In genomic region chr12:93323625-93324165, GRCh38 we compare ENCODE assay signal across 14 cellular contexts. TPM values are rescaled to one million over a fixed set of nuclear protein-coding genes. Genes with fewer than 3 reads are reported as not detected.
DNase-seq lines count a peak whose midpoint lies in the region; ATAC-seq and TF ChIP-seq lines count a peak whose summit lies in the region.
"Had no signal": no experiment of that assay in that cellular context is flagged by ENCODE, and none has a peak within 500 bp of the region (broad histone marks: within the 10 kb centered on the region; RNA-seq: fewer than 3 reads in every experiment).

No MANE protein-coding gene starts in this region.

- no peak for TF ChIP-seq POLR2A in heart left ventricle (IDR thresholded peaks at IDR 0.05)

- intact Hi-C loops in heart left ventricle (cut with DNase I) (no loop called here), left ventricle myocardium inferior (cut with micrococcal nuclease) (no loop called here)

- no peaks in the 10 kb centered on the region for H3K36me3 ChIP-seq in heart left ventricle
- H3K36me3 ChIP-seq in left ventricle myocardium inferior: no peaks in the 10 kb centered on the region

- TF ChIP-seq CTCF in heart left ventricle (IDR thresholded peaks at IDR 0.05): no peak
- no peak for TF ChIP-seq CTCF in left ventricle myocardium inferior (IDR thresholded peaks at IDR 0.05; ENCODE audit: borderline replicate concordance)

- 51 to 65% (median 57%) methylated on average over 3 of the region's 3 CpGs for WGBS in heart left ventricle, 4 donors

- no peaks in the 10 kb centered on the region for H3K9me3 ChIP-seq in heart left ventricle
- H3K9me3 ChIP-seq in left ventricle myocardium inferior (replicated peaks): no peaks in the 10 kb centered on the region
- H3K9me3 ChIP-seq: testis had no signal

- no peak overlapping the region for H3K4me3 ChIP-seq in heart left ventricle
- H3K4me3 ChIP-seq in left ventricle myocardium inferior: no peak overlapping the region
- H3K4me3 ChIP-seq in skeletal muscle cell (ENCODE audit: low read depth, low read length): no peak overlapping the region
- H3K4me3 ChIP-seq: testis had no signal

- H3K27me3 ChIP-seq in heart left ventricle (no peaks in the 10 kb centered on the region), left ventricle myocardium inferior (ENCODE audit: low read depth) (no peaks in the 10 kb centered on the region)
- H3K27me3 ChIP-seq: testis had no signal

- peaks cover 0 to 8% (median 0%) of the 10 kb centered on the region in 12 donors for H3K4me1 ChIP-seq in heart left ventricle
- peaks cover 13% of the 10 kb centered on the region for H3K4me1 ChIP-seq in left ventricle myocardium inferior
- H3K4me1 ChIP-seq: testis had no signal

- no peak for DNase-seq in heart left ventricle
- DNase-seq in left ventricle myocardium inferior: no peak
- peak; percentile 67 for DNase-seq in M059J (ENCODE audit: low read depth)
- DNase-seq in dermis blood vessel endothelial cell: peak; percentile 19
- DNase-seq in skeletal muscle cell (ENCODE audit: low read depth): peak; percentile 24
- no peak for DNase-seq in medulla oblongata (ENCODE audit: extremely low spot score)
- no peak for DNase-seq in NCI-H2107 (lab: John Stamatoyannopoulos, UW)
- no peak for DNase-seq in NCI-H1436 (lab: John Stamatoyannopoulos, UW)
- DNase-seq: activated CD4-positive, alpha-beta memory T cell treated with anti-CD3 and anti-CD28 coated beads for 36 hours; anterior cingulate cortex; natural killer cell; NCI-H1436 treated with DMSO at 0.1 percent for 48 hours; testis had no signal

- peak in 3 of 4 donors; percentile 60 to 81 (median 63) for ATAC-seq in heart left ventricle
- ATAC-seq: activated T-helper 17 cell treated with anti-CD3 and anti-CD28 coated beads, Interleukin-2, amount 50 U/mL, for 72 hours; natural killer cell had no signal

- H3K27ac ChIP-seq in heart left ventricle (peak overlapping the region in 1 of 12 donors; percentile 34), left ventricle myocardium inferior (replicated peaks) (no peak overlapping the region)
- H3K27ac ChIP-seq: testis had no signal

RNA-seq across cellular contexts. Expression of gene NUDT4, which starts 54.0 kb away (rescaled TPM):
- total RNA-seq in heart left ventricle (100 to 1,000 TPM; 168 to 667 (median 248) TPM), left ventricle myocardium inferior (283 TPM), dermis blood vessel endothelial cell (154 and 162 TPM in 2 replicates)
- 100 to 1,000 TPM in 1 of 2 donors, 10 to 100 TPM in 1; 59.9 to 242 TPM for polyA plus RNA-seq in heart left ventricle
- 48.4 and 48.5 TPM in 2 replicates for total RNA-seq in M059J (2014; rRNA removed; shearing (Covaris generic))

Comparison
In these comparisons a context has a peak if more than half of its experiments do, and no peak if none do; other contexts are left out.
1. DNase-seq: peak in M059J (single experiment), dermis blood vessel endothelial cell (single experiment) and skeletal muscle cell (single experiment); none in heart left ventricle (0 of 5), left ventricle myocardium inferior (single experiment), medulla oblongata (single experiment), NCI-H2107 (single experiment) and NCI-H1436 (single experiment).